In genomic region chr4:112167790-112168189, GRCh38 we compare ENCODE assay signal across 16 cellular contexts. TPM values are rescaled to one million over a fixed set of nuclear protein-coding genes. Genes with fewer than 3 reads are reported as not detected.
A peak's percentile ranks its signal among the peaks of the same experiment; 100 is the strongest.
DNase-seq lines count a peak whose midpoint lies in the region; ATAC-seq and TF ChIP-seq lines count a peak whose summit lies in the region.
"Had no signal": no experiment of that assay in that cellular context is flagged by ENCODE, and none has a peak within 500 bp of the region (broad histone marks: within the 10 kb centered on the region; RNA-seq: fewer than 3 reads in every experiment).

No MANE protein-coding gene starts in this region.

- H3K4me3 ChIP-seq in CD8-positive, alpha-beta T cell (ENCODE audit: low read depth, low read length): no peak overlapping the region
- no peak overlapping the region for H3K4me3 ChIP-seq in adrenal gland
- H3K4me3 ChIP-seq: gastrocnemius medialis, GM23248 had no signal

- peak; percentile 6 for DNase-seq in activated CD4-positive, CD25-positive, alpha-beta regulatory T cell treated with anti-CD3 and anti-CD28 coated beads, Interleukin-2, amount 50 U/mL, for 16 hours (ENCODE audit: low read depth, low spot score)
- no peak for DNase-seq in activated CD4-positive, CD25-positive, alpha-beta regulatory T cell treated with anti-CD3 and anti-CD28 coated beads, Interleukin-2, amount 50 U/mL, for 72 hours
- peak in 4 of 7 experiments; percentile 4 to 34 (median 29) for DNase-seq in CD8-positive, alpha-beta T cell
- DNase-seq in RWPE1 (ENCODE audit: low spot score): peak; percentile 18
- DNase-seq in central memory CD8-positive, alpha-beta T cell (ENCODE audit: low spot score in 2 of 2): no peak
- DNase-seq in adrenal gland: no peak
- no peak for DNase-seq in EL
- DNase-seq in head of caudate nucleus: no peak
- DNase-seq: activated T-cell treated with anti-CD3 and anti-CD28 coated beads, Interleukin-2, amount 50 U/mL, for 1 hour; gastrocnemius medialis; GM23248; NCI-H1694 treated with DMSO at 0.1 percent for 48 hours; NCI-H69; occipital lobe; substantia nigra had no signal

- no peaks in the 10 kb centered on the region for H3K27me3 Mint-ChIP-seq in CD8-positive, alpha-beta T cell (ENCODE audit: low read depth)
- H3K27me3 Mint-ChIP-seq in central memory CD8-positive, alpha-beta T cell: no peaks in the 10 kb centered on the region

- no peaks in the 10 kb centered on the region for H3K9me3 ChIP-seq in CD8-positive, alpha-beta T cell (ENCODE audit: low read length)
- no peaks in the 10 kb centered on the region for H3K9me3 ChIP-seq in adrenal gland (replicated peaks in 1 of 3)
- H3K9me3 ChIP-seq: gastrocnemius medialis had no signal

- H3K4me1 Mint-ChIP-seq in CD8-positive, alpha-beta T cell (ENCODE audit: low read depth): peaks cover 32% of the 10 kb centered on the region
- peaks cover 20% of the 10 kb centered on the region for H3K4me1 Mint-ChIP-seq in central memory CD8-positive, alpha-beta T cell
- H3K4me1 Mint-ChIP-seq: brain had no signal

- CTCF ChIA-PET in CD8-positive, alpha-beta T cell (lab: Charles Lee): interaction anchor here (0.6 kb wide), 1 partner anchor 167 kb away, joined by 3 read pairs; no protein-coding TSS in a partner anchor
- CTCF ChIA-PET in RWPE1 (lab: Yijun Ruan, JAX): interaction anchor here (0.6 to 0.7 kb wide), 2 partner anchors 12 to 15 kb away, joined by 3 to 5 read pairs; no protein-coding TSS in a partner anchor

- ATAC-seq in CD8-positive, alpha-beta T cell: peak; percentile 89
- peak; percentile 85 for ATAC-seq in central memory CD8-positive, alpha-beta T cell (replicated peaks; ENCODE audit: extremely low read depth, poor library complexity, severe bottlenecking)
- ATAC-seq: gastrocnemius medialis had no signal

- H3K27me3 ChIP-seq in CD8-positive, alpha-beta T cell (ENCODE audit: insufficient read depth, low read length): no peaks in the 10 kb centered on the region
- H3K27me3 ChIP-seq in adrenal gland: no peaks in the 10 kb centered on the region
- H3K27me3 ChIP-seq: gastrocnemius medialis had no signal

- no peak overlapping the region for H3K27ac ChIP-seq in CD8-positive, alpha-beta T cell (ENCODE audit: low read depth, low read length)
- H3K27ac ChIP-seq in RWPE1: no peak overlapping the region
- no peak overlapping the region for H3K27ac ChIP-seq in adrenal gland
- H3K27ac ChIP-seq: gastrocnemius medialis, GM23248 had no signal

- peaks cover 22% of the 10 kb centered on the region for H3K4me1 ChIP-seq in CD8-positive, alpha-beta T cell (ENCODE audit: insufficient read depth, low read length)
- H3K4me1 ChIP-seq in adrenal gland (replicated peaks in 1 of 2): peaks cover 0 to 8% of the 10 kb centered on the region in 2 donors

- H3K27ac Mint-ChIP-seq in CD8-positive, alpha-beta T cell: no peak overlapping the region
- no peak overlapping the region for H3K27ac Mint-ChIP-seq in central memory CD8-positive, alpha-beta T cell (ENCODE audit: low read depth)
- H3K27ac Mint-ChIP-seq: brain had no signal

- no peak overlapping the region for H3K4me3 Mint-ChIP-seq in CD8-positive, alpha-beta T cell
- no peak overlapping the region for H3K4me3 Mint-ChIP-seq in central memory CD8-positive, alpha-beta T cell
- H3K4me3 Mint-ChIP-seq: brain had no signal

- H3K36me3 ChIP-seq in CD8-positive, alpha-beta T cell (ENCODE audit: insufficient read depth, low read length): no peaks in the 10 kb centered on the region
- H3K36me3 ChIP-seq in adrenal gland (replicated peaks in 1 of 2): no peaks in the 10 kb centered on the region
- H3K36me3 ChIP-seq: gastrocnemius medialis had no signal

- no peak for TF ChIP-seq CTCF in CD8-positive, alpha-beta T cell (IDR thresholded peaks at IDR 0.05)
- no peak for TF ChIP-seq CTCF in RWPE1 (conservative IDR thresholded peaks at IDR 0.05; ENCODE audit: low read depth)
- TF ChIP-seq CTCF in adrenal gland (IDR thresholded peaks at IDR 0.05): no peak

- intact Hi-C loops in CD8-positive, alpha-beta T cell (cut with DNase I, micrococcal nuclease): no loop called here
- intact Hi-C loops in adrenal gland (cut with DNase I) (no loop called here), head of caudate nucleus (cut with DNase I) (no loop called here)

- TF ChIP-seq POLR2A in adrenal gland (IDR thresholded peaks at IDR 0.05): no peak

- POLR2A ChIA-PET in CD8-positive, alpha-beta T cell (lab: Charles Lee): interaction anchor here (0.6 to 1.0 kb wide), 3 partner anchors 9 to 72 kb away, joined by 3 to 4 read pairs (median 3); no protein-coding TSS in a partner anchor
- POLR2A ChIA-PET in RWPE1 (lab: Yijun Ruan, JAX; ENCODE audit: low non-redundant PET): interaction anchor here (0.5 kb wide), 1 partner anchor 120 kb away, joined by 3 read pairs; no protein-coding TSS in a partner anchor

- H3K36me3 Mint-ChIP-seq in CD8-positive, alpha-beta T cell: no peaks in the 10 kb centered on the region
- no peaks in the 10 kb centered on the region for H3K36me3 Mint-ChIP-seq in central memory CD8-positive, alpha-beta T cell (ENCODE audit: insufficient read depth)
- H3K36me3 Mint-ChIP-seq: brain had no signal

- H3K9me3 Mint-ChIP-seq in CD8-positive, alpha-beta T cell: no peaks in the 10 kb centered on the region
- no peaks in the 10 kb centered on the region for H3K9me3 Mint-ChIP-seq in central memory CD8-positive, alpha-beta T cell

RNA-seq across cellular contexts. Expression of gene FAM241A, which starts 22.5 kb away (rescaled TPM):
- total RNA-seq in CD8-positive, alpha-beta T cell: under 1 TPM; 0.67 to 0.90 TPM
- total RNA-seq in adrenal gland: 1 to 10 TPM; 1.9 to 4.6 (median 2.6) TPM
- polyA plus RNA-seq in adrenal gland: 1 to 10 TPM; 2.7 to 3.2 (median 2.9) TPM

Comparison
In these comparisons a context has a peak if more than half of its experiments do, and no peak if none do; other contexts are left out.
1. DNase-seq: peak in activated CD4-positive, CD25-positive, alpha-beta regulatory T cell treated with anti-CD3 and anti-CD28 coated beads, Interleukin-2, amount 50 U/mL, for 16 hours (single experiment), CD8-positive, alpha-beta T cell (4 of 7) and RWPE1 (single experiment); none in activated CD4-positive, CD25-positive, alpha-beta regulatory T cell treated with anti-CD3 and anti-CD28 coated beads, Interleukin-2, amount 50 U/mL, for 72 hours (single experiment), central memory CD8-positive, alpha-beta T cell (0 of 2), adrenal gland (0 of 7), EL (single experiment) and head of caudate nucleus (0 of 42).